In genomic region chr7:113118074-113118959, GRCh38 we compare ENCODE assay signal across 8 cellular contexts. TPM values are rescaled to one million over a fixed set of nuclear protein-coding genes. Genes with fewer than 3 reads are reported as not detected.
A peak's percentile ranks its signal among the peaks of the same experiment; 100 is the strongest.
DNase-seq lines count a peak whose midpoint lies in the region; ATAC-seq and TF ChIP-seq lines count a peak whose summit lies in the region.

SMIM30 (minus strand) TSS chr7:113118554; CDS start chr7:113117578, 976 bp downstream.

- H3K9me2 ChIP-seq in DOHH2 (replicated peaks; ENCODE audit: control insufficient read depth, low read length) = no peaks in the 10 kb centered on the region
- no peaks in the 10 kb centered on the region for H3K9me2 ChIP-seq in GM23338 (ENCODE audit: insufficient read depth)

- peaks cover 24% of the 10 kb centered on the region for H3K36me3 Mint-ChIP-seq in GM23338 (ENCODE audit: low read depth)
- H3K36me3 Mint-ChIP-seq in activated T-helper 17 cell treated with anti-CD3 and anti-CD28 coated beads, Interleukin-2, amount 50 U/mL, for 72 hours (ENCODE audit: low read depth) = peaks cover 38% of the 10 kb centered on the region
- no peaks in the 10 kb centered on the region for H3K36me3 Mint-ChIP-seq in natural killer cell treated with Interleukin-12 subunit alpha and Interleukin-12 subunit beta and Interleukin-15 and Interleukin-18, amount 100 ng/mL, for 72 hours

- H3K9me3 ChIP-seq in DOHH2 (ENCODE audit: control insufficient read depth, insufficient read depth, low read length) = no peaks in the 10 kb centered on the region

- H2AFZ ChIP-seq in GM23338 = peak within 1 kb of the TSS; percentile 88

- H3F3A ChIP-seq in DOHH2 (ENCODE audit: control insufficient read depth, insufficient read depth) = peaks cover 4% of the 10 kb centered on the region
- H3F3A ChIP-seq in GM23338 (replicated peaks; ENCODE audit: low read depth) = no peaks in the 10 kb centered on the region

- peak within 1 kb of the TSS; percentile 92 for H3K4me3 Mint-ChIP-seq in GM23338
- H3K4me3 Mint-ChIP-seq in activated T-helper 17 cell treated with anti-CD3 and anti-CD28 coated beads, Interleukin-2, amount 50 U/mL, for 72 hours = peak within 1 kb of the TSS; percentile 83
- peak within 1 kb of the TSS; percentile 92 for H3K4me3 Mint-ChIP-seq in natural killer cell treated with Interleukin-12 subunit alpha and Interleukin-12 subunit beta and Interleukin-15 and Interleukin-18, amount 100 ng/mL, for 72 hours

- H4K20me1 ChIP-seq in DOHH2 (ENCODE audit: control insufficient read depth, insufficient read depth, low read depth, low read length) = no peaks in the 10 kb centered on the region
- H4K20me1 ChIP-seq in GM23338 (replicated peaks; ENCODE audit: insufficient read depth) = no peaks in the 10 kb centered on the region; the same call in 1 of the 2 replicates

- H3K27ac Mint-ChIP-seq in GM23338 = peak within 1 kb of the TSS; percentile 93
- peak within 1 kb of the TSS; percentile 80 for H3K27ac Mint-ChIP-seq in activated T-helper 17 cell treated with anti-CD3 and anti-CD28 coated beads, Interleukin-2, amount 50 U/mL, for 72 hours
- peak within 1 kb of the TSS; percentile 83 to 88 for H3K27ac Mint-ChIP-seq in natural killer cell treated with Interleukin-12 subunit alpha and Interleukin-12 subunit beta and Interleukin-15 and Interleukin-18, amount 100 ng/mL, for 72 hours

- H3K4me2 ChIP-seq in DOHH2 (ENCODE audit: low read length) (peak within 1 kb of the TSS; percentile 68), GM23338 (peak within 1 kb of the TSS; percentile 77)

- CTCF ChIA-PET in RWPE1 (lab: Yijun Ruan, JAX) = interaction anchor here (0.6 kb wide), 1 partner anchor 17 kb away, joined by 4 read pairs; no protein-coding TSS in a partner anchor

- POLR2A ChIA-PET in RWPE1 (lab: Yijun Ruan, JAX; ENCODE audit: low non-redundant PET) = interaction anchor here (0.6 kb wide), 1 partner anchor 551 kb away, joined by 9 read pairs; no protein-coding TSS in a partner anchor

- H3K27me3 ChIP-seq in DOHH2 (ENCODE audit: control insufficient read depth, low read length) (no peaks in the 10 kb centered on the region), GM23338 (ENCODE audit: insufficient read depth) (0 out of 2 replicates have a peak, but pooled peaks cover 6% of the 10 kb centered on the region)

- H3K4me1 ChIP-seq in DOHH2 (ENCODE audit: control insufficient read depth, low read length) (peaks cover 54% of the 10 kb centered on the region), GM23338 (ENCODE audit: insufficient read depth) (no peaks in the 10 kb centered on the region)

- peaks cover 6% of the 10 kb centered on the region for H3K79me2 ChIP-seq in DOHH2 (ENCODE audit: control insufficient read depth, low read length)
- peaks cover 4% of the 10 kb centered on the region; the same call in 1 of the 2 replicates for H3K79me2 ChIP-seq in GM23338 (replicated peaks; ENCODE audit: insufficient read depth)

- H3K27me3 Mint-ChIP-seq in GM23338 (ENCODE audit: insufficient read depth, low read depth, poor library complexity) = peaks cover 5% of the 10 kb centered on the region
- no peaks in the 10 kb centered on the region for H3K27me3 Mint-ChIP-seq in activated T-helper 17 cell treated with anti-CD3 and anti-CD28 coated beads, Interleukin-2, amount 50 U/mL, for 72 hours
- peaks cover 0 to 8% of the 10 kb centered on the region in 2 donors for H3K27me3 Mint-ChIP-seq in natural killer cell treated with Interleukin-12 subunit alpha and Interleukin-12 subunit beta and Interleukin-15 and Interleukin-18, amount 100 ng/mL, for 72 hours

- H3K4me1 Mint-ChIP-seq in GM23338 = peaks cover 18% of the 10 kb centered on the region; the same call in 2 of the 3 replicates
- H3K4me1 Mint-ChIP-seq in activated T-helper 17 cell treated with anti-CD3 and anti-CD28 coated beads, Interleukin-2, amount 50 U/mL, for 72 hours = peaks cover 16% of the 10 kb centered on the region
- peaks cover 12 to 14% of the 10 kb centered on the region in 2 donors for H3K4me1 Mint-ChIP-seq in natural killer cell treated with Interleukin-12 subunit alpha and Interleukin-12 subunit beta and Interleukin-15 and Interleukin-18, amount 100 ng/mL, for 72 hours (ENCODE audit: low read depth in 2 of 2)

- peak; percentile 99 for ATAC-seq in GM23338
- peak; percentile 97 for ATAC-seq in activated T-helper 17 cell treated with anti-CD3 and anti-CD28 coated beads, Interleukin-2, amount 50 U/mL, for 72 hours (replicated peaks)
- peak; percentile 95 to 99 for ATAC-seq in natural killer cell treated with Interleukin-12 subunit alpha and Interleukin-12 subunit beta and Interleukin-15 and Interleukin-18, amount 100 ng/mL, for 72 hours
- ATAC-seq in stimulated activated naive CD8-positive, alpha-beta T cell treated with anti-CD3 and anti-CD28 coated beads, Interleukin-15, Interleukin-2, amounts not matched to agents 100 U/mL and 50 U/mL, for 24 hours = peak; percentile 98

- DNase-seq in GM23338 (ENCODE audit: low spot score) = peak; percentile 96
- peak; percentile 60 for DNase-seq in LNCaP clone FGC (ENCODE audit: low read depth)
- peak; percentile 85 for DNase-seq in RWPE1 (ENCODE audit: low spot score)
- DNase-seq in fibroblast of peridontal ligament (ENCODE audit: extremely low read depth) = peak; percentile 86
- peak; percentile 88 for DNase-seq in natural killer cell treated with Interleukin-12 subunit alpha and Interleukin-12 subunit beta and Interleukin-15 and Interleukin-18, amount 100 ng/mL, for 72 hours (ENCODE audit: low spot score)
- peak; percentile 89 for DNase-seq in stimulated activated naive CD8-positive, alpha-beta T cell treated with anti-CD3 and anti-CD28 coated beads, Interleukin-15, Interleukin-2, amounts not matched to agents 100 U/mL and 50 U/mL, for 24 hours

- no peaks in the 10 kb centered on the region for H3K9me3 Mint-ChIP-seq in GM23338
- peaks cover 6% of the 10 kb centered on the region for H3K9me3 Mint-ChIP-seq in activated T-helper 17 cell treated with anti-CD3 and anti-CD28 coated beads, Interleukin-2, amount 50 U/mL, for 72 hours
- H3K9me3 Mint-ChIP-seq in natural killer cell treated with Interleukin-12 subunit alpha and Interleukin-12 subunit beta and Interleukin-15 and Interleukin-18, amount 100 ng/mL, for 72 hours = no peaks in the 10 kb centered on the region

- TF ChIP-seq CTCF in DOHH2 (IDR thresholded peaks at IDR 0.05; ENCODE audit: low read depth, low read length, poor library complexity, severe bottlenecking) (no peak), GM23338 (conservative IDR thresholded peaks at IDR 0.05; ENCODE audit: low read depth in 2 of 2) (no peak), LNCaP clone FGC (IDR thresholded peaks at IDR 0.05; ENCODE audit: control insufficient read depth, extremely low read depth, insufficient read depth) (no peak), RWPE1 (conservative IDR thresholded peaks at IDR 0.05; ENCODE audit: low read depth) (no peak)

- peak within 1 kb of the TSS; percentile 63 for H3K27ac ChIP-seq in DOHH2 (ENCODE audit: low read depth, low read length)
- H3K27ac ChIP-seq in GM23338 (ENCODE audit: low read depth) = no peak within 1 kb of the TSS
- no peak within 1 kb of the TSS for H3K27ac ChIP-seq in RWPE1

- H3K36me3 ChIP-seq in DOHH2 (ENCODE audit: control insufficient read depth, low read length) = peaks cover 23% of the 10 kb centered on the region
- no peaks in the 10 kb centered on the region for H3K36me3 ChIP-seq in GM23338 (ENCODE audit: insufficient read depth)

- H3K4me3 ChIP-seq in DOHH2 (ENCODE audit: low read length) (peak within 1 kb of the TSS; percentile 82), GM23338 (peak within 1 kb of the TSS; percentile 74), LNCaP clone FGC (ENCODE audit: low read depth, low read length) (peak within 1 kb of the TSS; percentile 90)

TF ChIP-seq in GM23338, 12 proteins besides CTCF, POLR2A, EP300 and RAD21 (continues in another document):
- peak; percentile 82; the same call in 1 of the 2 replicates for TF ChIP-seq ETS1 (IDR thresholded peaks at IDR 0.05)
- TF ChIP-seq ZNF331 (CRISPR knock-in tag; IDR thresholded peaks at IDR 0.05; ENCODE audit: low read depth) = no peak

RNA-seq across cellular contexts. Expression of gene SMIM30, which starts in this region (rescaled TPM):
- 40.6 and 68.4 TPM in 2 replicates for total RNA-seq in GM23338 (2014; rRNA removed; shearing (Covaris generic))
- 148 and 150 TPM in 2 replicates for polyA plus RNA-seq in GM23338 (2016; fragmentation: Nextera tagmentation; extraction: Ambion mirVana)
- 10 to 100 TPM; 29.2 to 56.5 TPM for total RNA-seq in activated T-helper 17 cell treated with anti-CD3 and anti-CD28 coated beads, Interleukin-2, amount 50 U/mL, for 72 hours
- 10 to 100 TPM; 26.3 to 32.4 TPM for total RNA-seq in natural killer cell treated with Interleukin-12 subunit alpha and Interleukin-12 subunit beta and Interleukin-15 and Interleukin-18, amount 100 ng/mL, for 72 hours
